Comparison of ENCODE assay signal across 35 cellular contexts in the genomic region with DNA sequence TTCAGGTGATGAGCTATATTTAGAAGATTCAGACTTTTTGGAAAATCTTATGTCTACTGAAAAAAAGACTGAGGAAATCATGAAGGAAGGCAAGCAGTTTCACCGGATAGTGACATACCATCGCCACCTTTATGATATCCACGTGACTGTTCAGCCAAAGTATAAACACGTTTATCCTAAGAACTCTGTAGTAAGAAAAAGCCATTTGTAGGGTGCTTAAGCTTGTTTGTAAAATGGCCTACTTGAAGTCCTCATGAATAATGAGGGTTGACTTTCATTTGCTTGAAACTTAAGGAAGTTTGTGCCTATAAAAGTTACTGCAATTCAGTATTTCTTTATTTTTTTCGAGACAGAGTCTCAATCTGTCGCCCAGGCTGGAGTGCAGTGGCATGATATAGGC. TPM values are rescaled to one million over a fixed set of nuclear protein-coding genes. Genes with fewer than 3 reads are reported as not detected.
"Had no signal": no experiment of that assay in that cellular context is flagged by ENCODE, and none has a peak within 500 bp of the region (broad histone marks: within the 10 kb centered on the region; RNA-seq: fewer than 3 reads in every experiment).

No MANE protein-coding gene starts in this region.

- H3K4me3 ChIP-seq: ascending aorta, cardiac muscle cell had no signal

- DNase-seq: activated B cell treated with CpG ODN at 0.5 μM for 24 hours; activated CD4-positive, alpha-beta memory T cell treated with anti-CD3 and anti-CD28 coated beads for 36 hours; activated CD4-positive, alpha-beta T cell treated with anti-CD3 and anti-CD28 coated beads for 4 hours; activated CD4-positive, alpha-beta T cell treated with anti-CD3 and anti-CD28 coated beads, Interleukin-2, amount 10 ng/mL, durations not matched to agents 24 days and 14 days; activated CD4-positive, alpha-beta T cell treated with anti-CD3 and anti-CD28 coated beads, Interleukin-2, amount 50 U/mL, for 1 hour; activated CD4-positive, alpha-beta T cell treated with anti-CD3 and anti-CD28 coated beads, Interleukin-2, amount 50 U/mL, for 4 hours; activated CD4-positive, CD25-positive, alpha-beta regulatory T cell treated with anti-CD3 and anti-CD28 coated beads, Interleukin-2, amount 50 U/mL, for 72 hours; activated CD8-positive, alpha-beta memory T cell treated with anti-CD3 and anti-CD28 coated beads, Interleukin-2, amount 50 U/mL, for 48 hours; activated CD8-positive, alpha-beta T cell treated with anti-CD3 and anti-CD28 coated beads for 36 hours; activated effector memory CD4-positive, alpha-beta T cell treated with Interleukin-2 at 50 U/mL for 16 hours; activated gamma-delta T cell; activated naive CD4-positive, alpha-beta T cell treated with anti-CD3 and anti-CD28 coated beads, Interleukin-2, amount 10 ng/mL, durations not matched to agents 7 days and 5 days; activated naive CD4-positive, alpha-beta T cell treated with Interleukin-2 at 50 U/mL for 16 hours; activated naive CD8-positive, alpha-beta T cell treated with anti-CD3 and anti-CD28 coated beads, Interleukin-2, amount 10 ng/mL, durations not matched to agents 7 days and 5 days; activated naive CD8-positive, alpha-beta T cell treated with anti-CD3 and anti-CD28 coated beads, Interleukin-2, amount 50 U/mL, for 24 hours; activated T-cell treated with anti-CD3 and anti-CD28 coated beads, Interleukin-2, amount 50 U/mL, for 24 hours; activated T-cell treated with anti-CD3 and anti-CD28 coated beads, Interleukin-2, amount 50 U/mL, for 48 hours; amygdala; anterior cingulate cortex; caudate nucleus; cerebellar nuclear complex; T-helper 1 cell; T-helper 2 cell; T-helper 9 cell had no signal

- H3K4me3 Mint-ChIP-seq: activated B cell treated with CpG ODN at 0.5 μM for 24 hours; activated CD4-positive, alpha-beta memory T cell treated with anti-CD3 and anti-CD28 coated beads for 36 hours; activated CD4-positive, alpha-beta T cell treated with anti-CD3 and anti-CD28 coated beads, Interleukin-2, amount 10 ng/mL, durations not matched to agents 24 days and 14 days; activated CD8-positive, alpha-beta T cell treated with anti-CD3 and anti-CD28 coated beads for 36 hours; activated naive CD4-positive, alpha-beta T cell treated with anti-CD3 and anti-CD28 coated beads, Interleukin-2, amount 10 ng/mL, durations not matched to agents 7 days and 5 days; activated naive CD4-positive, alpha-beta T cell treated with anti-CD3 and anti-CD28 coated beads, Interleukin-2, amount 50 U/mL, for 24 hours; activated naive CD8-positive, alpha-beta T cell; activated naive CD8-positive, alpha-beta T cell treated with anti-CD3 and anti-CD28 coated beads, Interleukin-2, amount 10 ng/mL, durations not matched to agents 7 days and 5 days; activated naive CD8-positive, alpha-beta T cell treated with anti-CD3 and anti-CD28 coated beads, Interleukin-2, amount 50 U/mL, for 24 hours; activated T-cell treated with anti-CD3 and anti-CD28 coated beads, Interleukin-2, amount 50 U/mL, for 24 hours; brain; central memory CD8-positive, alpha-beta T cell; T-helper 1 cell treated with Interleukin-12 subunit alpha and Interleukin-12 subunit beta and Interleukin-4 antibody, amounts not matched to agents 30 μg/mL and 1 μg/mL, for 36 hours; T-helper 2 cell treated with Interferon-gamma antibody and Interleukin-4, amounts not matched to agents 5 μg/mL and 100 μg/mL, for 36 hours had no signal

- H3K36me3 ChIP-seq: cardiac muscle cell had no signal

- H3K27me3 ChIP-seq: ascending aorta, cardiac muscle cell had no signal

- H3K9me3 Mint-ChIP-seq: activated B cell treated with CpG ODN at 0.5 μM for 24 hours; activated CD4-positive, alpha-beta memory T cell treated with anti-CD3 and anti-CD28 coated beads for 36 hours; activated CD4-positive, alpha-beta T cell treated with anti-CD3 and anti-CD28 coated beads, Interleukin-2, amount 10 ng/mL, durations not matched to agents 24 days and 14 days; activated CD8-positive, alpha-beta T cell treated with anti-CD3 and anti-CD28 coated beads for 36 hours; activated naive CD4-positive, alpha-beta T cell treated with anti-CD3 and anti-CD28 coated beads, Interleukin-2, amount 50 U/mL, for 24 hours; activated naive CD8-positive, alpha-beta T cell treated with anti-CD3 and anti-CD28 coated beads, Interleukin-2, amount 10 ng/mL, durations not matched to agents 7 days and 5 days; activated naive CD8-positive, alpha-beta T cell treated with anti-CD3 and anti-CD28 coated beads, Interleukin-2, amount 50 U/mL, for 24 hours; activated T-cell treated with anti-CD3 and anti-CD28 coated beads, Interleukin-2, amount 50 U/mL, for 24 hours; activated T-helper 2 cell treated with anti-CD3 and anti-CD28 coated beads, Interferon-gamma antibody, Interleukin-2, Interleukin-4, amounts not matched to agents 10 μg/mL and 5 μg/mL and 100 μg/mL, durations not matched to agents 14 hours and 24 hours and 36 hours; central memory CD8-positive, alpha-beta T cell; T-helper 1 cell treated with Interleukin-12 subunit alpha and Interleukin-12 subunit beta and Interleukin-4 antibody, amounts not matched to agents 30 μg/mL and 1 μg/mL, for 36 hours; T-helper 2 cell treated with Interferon-gamma antibody and Interleukin-4, amounts not matched to agents 5 μg/mL and 100 μg/mL, for 36 hours had no signal

- H3K27ac Mint-ChIP-seq: activated B cell treated with CpG ODN at 0.5 μM for 24 hours; activated CD4-positive, alpha-beta memory T cell treated with anti-CD3 and anti-CD28 coated beads for 36 hours; activated CD4-positive, alpha-beta T cell treated with anti-CD3 and anti-CD28 coated beads, Interleukin-2, amount 10 ng/mL, durations not matched to agents 24 days and 14 days; activated CD8-positive, alpha-beta T cell treated with anti-CD3 and anti-CD28 coated beads for 36 hours; activated naive CD4-positive, alpha-beta T cell treated with anti-CD3 and anti-CD28 coated beads, Interleukin-2, amount 10 ng/mL, durations not matched to agents 7 days and 5 days; activated naive CD4-positive, alpha-beta T cell treated with anti-CD3 and anti-CD28 coated beads, Interleukin-2, amount 50 U/mL, for 24 hours; activated naive CD8-positive, alpha-beta T cell; activated naive CD8-positive, alpha-beta T cell treated with anti-CD3 and anti-CD28 coated beads, Interleukin-2, amount 10 ng/mL, durations not matched to agents 7 days and 5 days; activated naive CD8-positive, alpha-beta T cell treated with anti-CD3 and anti-CD28 coated beads, Interleukin-2, amount 50 U/mL, for 24 hours; activated T-helper 2 cell treated with anti-CD3 and anti-CD28 coated beads, Interferon-gamma antibody, Interleukin-2, Interleukin-4, amounts not matched to agents 10 μg/mL and 5 μg/mL and 100 μg/mL, durations not matched to agents 14 hours and 24 hours and 36 hours; brain; T-helper 1 cell treated with Interleukin-12 subunit alpha and Interleukin-12 subunit beta and Interleukin-4 antibody, amounts not matched to agents 30 μg/mL and 1 μg/mL, for 36 hours; T-helper 2 cell treated with Interferon-gamma antibody and Interleukin-4, amounts not matched to agents 5 μg/mL and 100 μg/mL, for 36 hours had no signal

- H3K27ac ChIP-seq: ascending aorta, cardiac muscle cell, VCaP had no signal

- H3K4me1 ChIP-seq: ascending aorta had no signal

- H3K27me3 Mint-ChIP-seq: activated B cell treated with CpG ODN at 0.5 μM for 24 hours; activated CD4-positive, alpha-beta memory T cell treated with anti-CD3 and anti-CD28 coated beads for 36 hours; activated CD4-positive, alpha-beta T cell treated with anti-CD3 and anti-CD28 coated beads, Interleukin-2, amount 10 ng/mL, durations not matched to agents 24 days and 14 days; activated CD8-positive, alpha-beta T cell treated with anti-CD3 and anti-CD28 coated beads for 36 hours; activated naive CD4-positive, alpha-beta T cell treated with anti-CD3 and anti-CD28 coated beads, Interleukin-2, amount 10 ng/mL, durations not matched to agents 7 days and 5 days; activated naive CD4-positive, alpha-beta T cell treated with anti-CD3 and anti-CD28 coated beads, Interleukin-2, amount 50 U/mL, for 24 hours; activated naive CD8-positive, alpha-beta T cell; activated naive CD8-positive, alpha-beta T cell treated with anti-CD3 and anti-CD28 coated beads, Interleukin-2, amount 10 ng/mL, durations not matched to agents 7 days and 5 days; activated naive CD8-positive, alpha-beta T cell treated with anti-CD3 and anti-CD28 coated beads, Interleukin-2, amount 50 U/mL, for 24 hours; activated T-cell treated with anti-CD3 and anti-CD28 coated beads, Interleukin-2, amount 50 U/mL, for 24 hours; brain; central memory CD8-positive, alpha-beta T cell had no signal

- H3K9me3 ChIP-seq: ascending aorta had no signal

- ATAC-seq: activated CD8-positive, alpha-beta T cell treated with anti-CD3 and anti-CD28 coated beads for 36 hours; activated naive CD8-positive, alpha-beta T cell treated with anti-CD3 and anti-CD28 coated beads, Interleukin-2, amount 50 U/mL, for 24 hours had no signal

- H3K4me1 Mint-ChIP-seq: brain had no signal

RNA-seq across cellular contexts. Expression of a gene that starts 7.8 kb away (rescaled TPM):
- total RNA-seq: activated CD8-positive, alpha-beta memory T cell treated with anti-CD3 and anti-CD28 coated beads for 36 hours had no signal

RNA-seq across cellular contexts. Expression of a gene that starts 36.1 kb away (rescaled TPM):
- total RNA-seq: activated B cell treated with CpG ODN at 0.5 μM for 24 hours, ascending aorta had no signal
